In genomic region chr4:7086384-7086783, GRCh38 we compare ENCODE assay signal across 20 cellular contexts.
"Had no signal": no experiment of that assay in that cellular context is flagged by ENCODE, and none has a peak within 500 bp of the region (broad histone marks: within the 10 kb centered on the region; RNA-seq: fewer than 3 reads in every experiment).

No MANE protein-coding gene starts in this region.

- H3K27ac ChIP-seq: KMS-11, RWPE1 had no signal

- DNase-seq: IMR-90, Kasumi-1, MM.1S, NCI-H1092 treated with DMSO at 0.1 percent for 48 hours, NCI-H1436, NCI-H187, NCI-H2029 treated with DMSO at 0.1 percent for 48 hours, NCI-H2227 treated with DMSO at 0.1 percent for 48 hours, NCI-H524, NCI-H69, NCI-H774, SHP77, SK-N-SH, SW 1271, T-cell had no signal

- H3K4me1 Mint-ChIP-seq: T-cell had no signal

- H3K4me3 Mint-ChIP-seq: T-cell had no signal

- ATAC-seq: HepG2, Panc1, PC-3, T-cell had no signal

- H3K9ac ChIP-seq: KMS-11, SK-N-SH had no signal

- H3K36me3 Mint-ChIP-seq: T-cell had no signal

- H3K27ac Mint-ChIP-seq: T-cell had no signal

- H3K9me3 ChIP-seq: SK-N-SH had no signal

- FAIRE-seq: HepG2 had no signal

- H3K4me2 ChIP-seq: KMS-11, SK-N-SH had no signal

- H3K9me3 Mint-ChIP-seq: T-cell had no signal
